ENCODE assay signal across 12 cellular contexts in the genomic region with DNA sequence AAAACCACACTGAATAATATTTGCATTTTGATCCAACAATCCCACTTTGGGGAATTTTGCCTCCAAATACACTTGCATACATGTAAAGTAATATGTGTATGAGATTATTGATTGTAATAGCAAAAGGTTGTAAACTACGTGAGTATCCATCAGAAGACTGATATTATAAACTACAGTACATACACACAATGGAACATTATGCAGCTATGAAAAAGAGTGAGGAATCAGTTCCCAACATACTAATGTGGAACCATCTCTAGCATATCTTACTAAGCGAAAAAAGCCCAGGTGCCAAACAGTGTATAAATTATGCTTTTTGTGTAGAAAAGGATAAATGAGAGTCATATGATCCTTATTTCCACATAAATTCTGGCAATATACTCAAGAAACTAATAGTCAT. TPM values are rescaled to one million over a fixed set of nuclear protein-coding genes. Genes with fewer than 3 reads are reported as not detected.
DNase-seq lines count a peak whose midpoint lies in the region; TF ChIP-seq lines count a peak whose summit lies in the region.
"Had no signal": no experiment of that assay in that cellular context is flagged by ENCODE, and none has a peak within 500 bp of the region (broad histone marks: within the 10 kb centered on the region; RNA-seq: fewer than 3 reads in every experiment).

No MANE protein-coding gene starts in this region.

- H3K18ac ChIP-seq in H9 (ENCODE audit: insufficient read length, low read depth, low read length), result no peak overlapping the region

- H4K20me1 ChIP-seq in H9 (ENCODE audit: control insufficient read depth, insufficient read depth, insufficient read length) (no peaks in the 10 kb centered on the region), SU-DHL-6 (ENCODE audit: low read depth, low read length) (no peaks in the 10 kb centered on the region), neural progenitor cell (ENCODE audit: low read depth) (no peaks in the 10 kb centered on the region)

- H3K27me3 ChIP-seq in H9 (ENCODE audit: insufficient read depth, low read length), result no peaks in the 10 kb centered on the region
- H3K27me3 ChIP-seq in SU-DHL-6 (ENCODE audit: low read length), result no peaks in the 10 kb centered on the region
- no peaks in the 10 kb centered on the region for H3K27me3 ChIP-seq in ectodermal cell (ENCODE audit: control insufficient read depth, insufficient read depth, low read length, poor library complexity, severe bottlenecking)
- no peaks in the 10 kb centered on the region for H3K27me3 ChIP-seq in neural progenitor cell

- H3T11ph ChIP-seq in H9 (ENCODE audit: low read length), result no peak overlapping the region

- H2AFZ ChIP-seq in H9 (ENCODE audit: low read length) (no peak overlapping the region), SU-DHL-6 (ENCODE audit: low read depth, low read length, severe bottlenecking) (no peak overlapping the region), neural progenitor cell (replicated peaks) (no peak overlapping the region)

- no peak overlapping the region for H3K9ac ChIP-seq in H9 (ENCODE audit: extremely low read depth, insufficient read length, low read length)
- no peak overlapping the region for H3K9ac ChIP-seq in SU-DHL-6 (ENCODE audit: low read length)
- H3K9ac ChIP-seq in neural progenitor cell, result no peak overlapping the region

- no peak overlapping the region for H3K14ac ChIP-seq in H9 (ENCODE audit: insufficient read depth, low read length)

- no peaks in the 10 kb centered on the region for H3K4me1 ChIP-seq in H9 (ENCODE audit: insufficient read depth, low read length)
- H3K4me1 ChIP-seq in ectodermal cell (ENCODE audit: control insufficient read depth, insufficient read depth, low read length), result no peaks in the 10 kb centered on the region
- no peaks in the 10 kb centered on the region for H3K4me1 ChIP-seq in neural progenitor cell

- no peaks in the 10 kb centered on the region for H3K36me3 ChIP-seq in SU-DHL-6 (ENCODE audit: low read length)
- H3K36me3 ChIP-seq in ectodermal cell (ENCODE audit: control insufficient read depth, insufficient read depth, low read length), result peaks cover 7% of the 10 kb centered on the region
- H3K36me3 ChIP-seq in neural progenitor cell, result no peaks in the 10 kb centered on the region

- no peak overlapping the region for H4K5ac ChIP-seq in H9 (ENCODE audit: insufficient read length, low read depth, low read length)

- H3K27ac Mint-ChIP-seq in H9 (no peak overlapping the region), neural progenitor cell (no peak overlapping the region)

- H3K4ac ChIP-seq in H9 (ENCODE audit: low read depth, low read length), result no peak overlapping the region

- H3K79me1 ChIP-seq in H9 (ENCODE audit: insufficient read depth, low read depth, low read length, poor library complexity, severe bottlenecking), result no peaks in the 10 kb centered on the region

- H3K56ac ChIP-seq in H9 (ENCODE audit: insufficient read length, low read depth, low read length), result no peak overlapping the region

- H2BK12ac ChIP-seq in H9 (ENCODE audit: insufficient read length, low read depth, low read length), result no peak overlapping the region

- peak overlapping the region; percentile 70 to 80; a peak in 3 of 5 replicates for H3K4me3 Mint-ChIP-seq in H9
- H3K4me3 Mint-ChIP-seq in neural progenitor cell, result peak overlapping the region; percentile 89

- no peak overlapping the region for H2BK120ac ChIP-seq in H9 (ENCODE audit: low read depth, low read length, poor library complexity, severe bottlenecking)

- peaks cover 0 to 7% of the 10 kb centered on the region in 2 experiments; a peak in 1 of 4 replicates for H3K4me1 Mint-ChIP-seq in H9
- H3K4me1 Mint-ChIP-seq in neural progenitor cell, result peaks cover 5% of the 10 kb centered on the region

- H3K4me3 ChIP-seq in SU-DHL-6 (ENCODE audit: insufficient read depth, low read length, poor library complexity, severe bottlenecking) (no peak overlapping the region), ectodermal cell (ENCODE audit: insufficient read depth, low read depth, low read length) (peak overlapping the region; percentile 62), neural progenitor cell (no peak overlapping the region)
- H3K4me3 ChIP-seq: lung had no signal

- H3K23ac ChIP-seq in H9 (ENCODE audit: insufficient read length, low read depth, low read length), result no peak overlapping the region

- no peak for DNase-seq in H9
- no peak for DNase-seq in neural progenitor cell (ENCODE audit: low spot score)
- DNase-seq in NCI-H748 treated with DMSO at 0.1 percent for 48 hours (lab: John Stamatoyannopoulos, UW), result no peak
- no peak for DNase-seq in NCI-H446 (lab: John Stamatoyannopoulos, UW)
- no peak for DNase-seq in NCI-H1694 treated with DMSO at 0.1 percent for 48 hours (lab: John Stamatoyannopoulos, UW)
- no peak for DNase-seq in HuH-7 (ENCODE audit: low spot score)
- DNase-seq: central memory CD4-positive, alpha-beta T cell; NCI-H1105; NCI-H526 had no signal

- H3K4me2 ChIP-seq in H9 (ENCODE audit: insufficient read depth, insufficient read length, low read length) (no peak overlapping the region), SU-DHL-6 (ENCODE audit: low read depth, low read length, poor library complexity, severe bottlenecking) (peak overlapping the region; percentile 80), neural progenitor cell (peak overlapping the region; percentile 75)

- no peak overlapping the region for H4K91ac ChIP-seq in H9 (ENCODE audit: insufficient read length, low read depth, low read length)

- H3K27ac ChIP-seq in H9 (ENCODE audit: insufficient read length, low read depth, low read length) (no peak overlapping the region), SU-DHL-6 (ENCODE audit: low read depth, low read length) (no peak overlapping the region), ectodermal cell (ENCODE audit: insufficient read depth, low read depth, low read length, poor library complexity, severe bottlenecking) (no peak overlapping the region), neural progenitor cell (no peak overlapping the region)

- no CpG with 5 or more reads among the region's 2 CpGs for WGBS in H9 (ENCODE audit: extremely low coverage, insufficient read length, low lambda C conversion rate)
- WGBS in ectodermal cell, 2 experiments, result 89 to 100% methylated on average over 1 of the region's 2 CpGs

- no peaks in the 10 kb centered on the region for H3K23me2 ChIP-seq in H9 (ENCODE audit: insufficient read length, low read depth, low read length, poor library complexity, severe bottlenecking)

- no peak overlapping the region for H2BK15ac ChIP-seq in H9 (ENCODE audit: low read depth, low read length)

- 0 out of 2 replicates have a peak, but pooled peaks cover 1% of the 10 kb centered on the region for H3K79me2 ChIP-seq in H9 (ENCODE audit: insufficient read depth, low read length)
- H3K79me2 ChIP-seq in SU-DHL-6 (ENCODE audit: insufficient read depth, low read length), result peaks cover 8% of the 10 kb centered on the region
- peaks cover 9% of the 10 kb centered on the region for H3K79me2 ChIP-seq in neural progenitor cell (ENCODE audit: low read depth)

- H3K9me3 ChIP-seq in H9 (ENCODE audit: control insufficient read depth, low read depth, low read length), result no peaks in the 10 kb centered on the region
- H3K9me3 ChIP-seq in SU-DHL-6 (ENCODE audit: insufficient read depth, low read length), result no peaks in the 10 kb centered on the region
- no peaks in the 10 kb centered on the region for H3K9me3 ChIP-seq in ectodermal cell (ENCODE audit: control insufficient read depth, low read length)
- H3K9me3 ChIP-seq in neural progenitor cell (ENCODE audit: low read depth), result no peaks in the 10 kb centered on the region

- no peak overlapping the region for H2BK5ac ChIP-seq in H9 (ENCODE audit: insufficient read length, low read length)

- no peak overlapping the region for H4K8ac ChIP-seq in H9 (replicated peaks; ENCODE audit: insufficient read length, low read depth, low read length)

- H3K27me3 Mint-ChIP-seq in H9 (ENCODE audit: low read depth) (no peaks in the 10 kb centered on the region), neural progenitor cell (ENCODE audit: insufficient read depth, low read depth) (peaks cover 5% of the 10 kb centered on the region)

- H2BK20ac ChIP-seq in H9 (ENCODE audit: low read depth, low read length, poor library complexity, severe bottlenecking), result no peak overlapping the region

- H3K9me2 ChIP-seq in SU-DHL-6 (replicated peaks; ENCODE audit: insufficient read depth, low read length), result no peaks in the 10 kb centered on the region

- peaks cover 2 to 3% of the 10 kb centered on the region in 2 experiments; a peak in 2 of 5 replicates for H3K9me3 Mint-ChIP-seq in H9
- peaks cover 2% of the 10 kb centered on the region for H3K9me3 Mint-ChIP-seq in neural progenitor cell

- H2AK5ac ChIP-seq in H9 (ENCODE audit: insufficient read length, low read length), result no peak overlapping the region

- TF ChIP-seq CTCF in H9 (conservative IDR thresholded peaks at IDR 0.05) (no peak), SU-DHL-6 (IDR thresholded peaks at IDR 0.05; ENCODE audit: insufficient read depth, low read length, poor library complexity, severe bottlenecking) (no peak), neural progenitor cell (IDR thresholded peaks at IDR 0.05) (no peak)

- H3K36me3 Mint-ChIP-seq in H9 (ENCODE audit: insufficient read depth in 1 of 3, low read depth in 3 of 3) (peaks cover 0 to 18% (median 10%) of the 10 kb centered on the region in 3 experiments; a peak in 4 of 7 replicates), neural progenitor cell (peaks cover 20% of the 10 kb centered on the region)

- peaks cover 23% of the 10 kb centered on the region for H3F3A ChIP-seq in SU-DHL-6 (ENCODE audit: insufficient read depth)
- H3F3A ChIP-seq in neural progenitor cell (ENCODE audit: low read depth), result peaks cover 11% of the 10 kb centered on the region

RNA-seq across cellular contexts. Expression of a gene that starts 16.0 kb away (rescaled TPM):
- 8.0 and 8.5 TPM in 2 replicates for total RNA-seq in H9 (2021)
- 30.0 TPM for polyA plus RNA-seq in ectodermal cell (2013, experiment 1 of 4)
- 28.4 TPM for polyA plus RNA-seq in ectodermal cell (2013, experiment 2 of 4)
- 26.8 TPM for polyA plus RNA-seq in ectodermal cell (2013, experiment 3 of 4)
- 31.5 TPM for polyA plus RNA-seq in ectodermal cell (2013, experiment 4 of 4)
- total RNA-seq in neural progenitor cell (ENCODE audit: low replicate concordance), result 17.9 and 20.9 TPM in 2 replicates
